ENCODE assay signal across 7 cellular contexts in the genomic region with DNA sequence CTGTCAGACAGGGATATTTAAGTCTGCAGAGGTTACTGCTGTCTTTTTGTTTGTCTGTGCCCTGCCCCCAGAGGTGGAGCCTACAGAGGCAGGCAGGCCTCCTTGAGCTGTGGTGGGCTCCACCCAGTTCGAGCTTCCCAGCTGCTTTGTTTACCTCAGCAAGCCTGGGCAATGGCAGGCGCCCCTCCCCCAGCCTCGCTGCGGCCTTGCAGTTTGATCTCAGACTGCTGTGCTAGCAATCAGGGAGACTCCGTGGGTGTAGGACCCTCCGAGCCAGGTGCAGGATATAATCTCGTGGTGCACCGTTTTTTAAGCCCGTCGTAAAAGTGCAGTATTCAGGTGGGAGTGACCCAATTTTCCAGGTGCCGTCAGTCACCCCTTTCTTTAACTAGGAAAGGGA.
DNase-seq lines count a peak whose midpoint lies in the region; ATAC-seq and TF ChIP-seq lines count a peak whose summit lies in the region.
"Not testable (repeated sequence)": the region's sequence is repeated elsewhere in the genome, so short reads cannot be mapped to it uniquely, and the experiment has no call there.

No MANE protein-coding gene starts in this region.

- H3K27me3 Mint-ChIP-seq in glutamatergic neuron (ENCODE audit: unreplicated experiment); neural crest cell (ENCODE audit: low read depth); progenitor cell of endocrine pancreas: not testable (repeated sequence)

- H3K4me1 ChIP-seq in DND-41 (ENCODE audit: insufficient read depth, low read length), result not testable (repeated sequence)
- H3K4me1 ChIP-seq in SJCRH30, result peaks cover 13% of the 10 kb centered on the region

- TF ChIP-seq CTCF in DND-41 (IDR thresholded peaks at IDR 0.05; ENCODE audit: borderline replicate concordance, extremely low read depth, low read length, poor library complexity, severe bottlenecking); glutamatergic neuron (IDR thresholded peaks at IDR 0.05; ENCODE audit: partially characterized antibody, unreplicated experiment); neural crest cell (conservative IDR thresholded peaks at IDR 0.05); progenitor cell of endocrine pancreas (IDR thresholded peaks at IDR 0.05; ENCODE audit: unreplicated experiment): not testable (repeated sequence)

- not testable (repeated sequence) for H4K20me1 ChIP-seq in DND-41 (ENCODE audit: insufficient read depth, low read length)

- H3K27ac ChIP-seq in DND-41 (ENCODE audit: low read length); SJCRH30: not testable (repeated sequence)

- not testable (repeated sequence) for H3K9me3 ChIP-seq in DND-41 (ENCODE audit: insufficient read depth, low read length, severe bottlenecking); SJCRH30 (replicated peaks)

- H3K4me3 ChIP-seq in DND-41 (ENCODE audit: low read depth in 1 of 2, low read length in 2 of 2), result not testable (repeated sequence)
- H3K4me3 ChIP-seq in H7 (ENCODE audit: insufficient read depth, low read depth, low read length), result peak overlapping the region; percentile 12; the same call in 1 of the 2 replicates
- peak overlapping the region; percentile 43 for H3K4me3 ChIP-seq in SJCRH30

- not testable (repeated sequence) for H3K36me3 Mint-ChIP-seq in glutamatergic neuron (ENCODE audit: unreplicated experiment); neural crest cell (ENCODE audit: low read depth); progenitor cell of endocrine pancreas (ENCODE audit: insufficient read depth)

- H3K4me3 Mint-ChIP-seq in glutamatergic neuron (ENCODE audit: unreplicated experiment); neural crest cell: not testable (repeated sequence)
- H3K4me3 Mint-ChIP-seq in progenitor cell of endocrine pancreas (ENCODE audit: low read depth), result peak overlapping the region; percentile 37

- H3K9me3 Mint-ChIP-seq in glutamatergic neuron (ENCODE audit: unreplicated experiment); neural crest cell; progenitor cell of endocrine pancreas (ENCODE audit: low read depth): not testable (repeated sequence)

- H2AFZ ChIP-seq in DND-41 (ENCODE audit: low read depth, low read length), result not testable (repeated sequence)

- not testable (repeated sequence) for H3K27me3 ChIP-seq in DND-41 (ENCODE audit: insufficient read depth, low read length, poor library complexity); H7 (ENCODE audit: control insufficient read depth, insufficient read depth, low read length); SJCRH30

- H3K36me3 ChIP-seq in DND-41 (ENCODE audit: insufficient read depth, low read length); H7 (replicated peaks; ENCODE audit: control insufficient read depth, insufficient read depth, low read length); SJCRH30: not testable (repeated sequence)

- H3K9ac ChIP-seq in DND-41 (ENCODE audit: low read depth, low read length), result not testable (repeated sequence)

- DNase-seq in DND-41 (peak; percentile 8), NCI-H748 (lab: John Stamatoyannopoulos, UW; ENCODE audit: unreplicated experiment) (peak; percentile 5), glutamatergic neuron (peak; percentile 19), neural crest cell (ENCODE audit: low read depth, low spot score) (peak; percentile 8), progenitor cell of endocrine pancreas (ENCODE audit: low spot score, unreplicated experiment) (peak; percentile 11)
- not testable (repeated sequence) for DNase-seq in H7, SJCRH30

- not testable (repeated sequence) for H3K4me2 ChIP-seq in DND-41 (ENCODE audit: insufficient read depth, low read length)

- not testable (repeated sequence) for ATAC-seq in DND-41 (ENCODE audit: insufficient read depth, low read depth)

- H3K27ac Mint-ChIP-seq in glutamatergic neuron (ENCODE audit: unreplicated experiment); progenitor cell of endocrine pancreas: not testable (repeated sequence)
- peak overlapping the region; percentile 88 for H3K27ac Mint-ChIP-seq in neural crest cell (ENCODE audit: unreplicated experiment)

- not testable (repeated sequence) for H3K79me2 ChIP-seq in DND-41 (ENCODE audit: insufficient read depth, low read length)

- H3K4me1 Mint-ChIP-seq in glutamatergic neuron (ENCODE audit: low read depth, unreplicated experiment); progenitor cell of endocrine pancreas (ENCODE audit: low read depth): not testable (repeated sequence)
- H3K4me1 Mint-ChIP-seq in neural crest cell, result peaks cover 18% of the 10 kb centered on the region
